Comparison of ENCODE assay signal across 19 cellular contexts in genomic region chr18:23178201-23178600, GRCh38. TPM values are rescaled to one million over a fixed set of nuclear protein-coding genes. Genes with fewer than 3 reads are reported as not detected.
DNase-seq lines count a peak whose midpoint lies in the region; ATAC-seq and TF ChIP-seq lines count a peak whose summit lies in the region.
"Had no signal": no experiment of that assay in that cellular context is flagged by ENCODE, and none has a peak within 500 bp of the region (broad histone marks: within the 10 kb centered on the region; RNA-seq: fewer than 3 reads in every experiment).

No MANE protein-coding gene starts in this region.

- H3K27me3 ChIP-seq in GM23338 (ENCODE audit: insufficient read depth): no peaks in the 10 kb centered on the region
- no peaks in the 10 kb centered on the region for H3K27me3 ChIP-seq in body of pancreas
- no peaks in the 10 kb centered on the region for H3K27me3 ChIP-seq in right lobe of liver

- H3K4me1 Mint-ChIP-seq in GM23338: peaks cover 44% of the 10 kb centered on the region
- no peaks in the 10 kb centered on the region for H3K4me1 Mint-ChIP-seq in stimulated activated memory B cell treated with anti-CD40 and anti-IgM and Interleukin-4, amounts not matched to agents 10 μg/mL and 1 μg/mL and 100 μg/mL, for 72 hours

- H3K9me3 Mint-ChIP-seq in GM23338: no peaks in the 10 kb centered on the region
- H3K9me3 Mint-ChIP-seq in stimulated activated memory B cell treated with anti-CD40 and anti-IgM and Interleukin-4, amounts not matched to agents 10 μg/mL and 1 μg/mL and 100 μg/mL, for 72 hours: no peaks in the 10 kb centered on the region
- H3K9me3 Mint-ChIP-seq: CD8-positive, alpha-beta T cell had no signal

- H3K4me3 ChIP-seq in GM23338 (no peak overlapping the region), body of pancreas (no peak overlapping the region), right lobe of liver (no peak overlapping the region)
- H3K4me3 ChIP-seq: GM23248 had no signal

- no peak for DNase-seq in GM23338 (ENCODE audit: low spot score)
- peak in 2 of 4 donors; percentile 18 to 19 for DNase-seq in body of pancreas
- DNase-seq in right lobe of liver: no peak
- no peak for DNase-seq in NCI-H2171 treated with DMSO at 0.1 percent for 48 hours (lab: John Stamatoyannopoulos, UW)
- DNase-seq: AML-193; C1 segment of cervical spinal cord; Calu3; CD8-positive, alpha-beta T cell; GM23248; HCEC 1CT; Karpas-422; NCI-H1694; NCI-H2081; NCI-H446 treated with DMSO at 0.1 percent for 48 hours; NCI-H526 treated with DMSO at 0.1 percent for 48 hours had no signal

- WGBS in body of pancreas, 2 donors: 16 to 54% methylated on average over 2 to 7 of the region's 7 CpGs
- WGBS in right lobe of liver (ENCODE audit: insufficient coverage, low coverage, low lambda C conversion rate, missing lambda C conversion rate): 82% methylated on average over 4 of the region's 7 CpGs

- H3K79me2 ChIP-seq in GM23338 (replicated peaks; ENCODE audit: insufficient read depth): peaks cover 55% of the 10 kb centered on the region

- no peak overlapping the region for H3K4me3 Mint-ChIP-seq in GM23338
- H3K4me3 Mint-ChIP-seq in stimulated activated memory B cell treated with anti-CD40 and anti-IgM and Interleukin-4, amounts not matched to agents 10 μg/mL and 1 μg/mL and 100 μg/mL, for 72 hours: no peak overlapping the region
- H3K4me3 Mint-ChIP-seq: CD8-positive, alpha-beta T cell had no signal

- H4K20me1 ChIP-seq in GM23338 (replicated peaks; ENCODE audit: insufficient read depth): no peaks in the 10 kb centered on the region

- no peaks in the 10 kb centered on the region for H3K36me3 Mint-ChIP-seq in GM23338 (ENCODE audit: low read depth)
- no peaks in the 10 kb centered on the region for H3K36me3 Mint-ChIP-seq in stimulated activated memory B cell treated with anti-CD40 and anti-IgM and Interleukin-4, amounts not matched to agents 10 μg/mL and 1 μg/mL and 100 μg/mL, for 72 hours
- H3K36me3 Mint-ChIP-seq: CD8-positive, alpha-beta T cell had no signal

- no peak overlapping the region for H3K27ac Mint-ChIP-seq in GM23338
- H3K27ac Mint-ChIP-seq in stimulated activated memory B cell treated with anti-CD40 and anti-IgM and Interleukin-4, amounts not matched to agents 10 μg/mL and 1 μg/mL and 100 μg/mL, for 72 hours: peak overlapping the region; percentile 3
- H3K27ac Mint-ChIP-seq: CD8-positive, alpha-beta T cell had no signal

- H3K27ac ChIP-seq in GM23338 (ENCODE audit: low read depth): no peak overlapping the region
- peak overlapping the region; percentile 26 to 62 (median 54) for H3K27ac ChIP-seq in body of pancreas
- no peak overlapping the region for H3K27ac ChIP-seq in right lobe of liver
- H3K27ac ChIP-seq: GM23248 had no signal

- intact Hi-C loops in body of pancreas (cut with DNase I): no loop called here
- intact Hi-C loops in right lobe of liver (cut with DNase I): no loop called here

- no peaks in the 10 kb centered on the region for H3K9me2 ChIP-seq in GM23338 (ENCODE audit: insufficient read depth)

- no peak overlapping the region for H2AFZ ChIP-seq in GM23338
- H2AFZ ChIP-seq: GM23248 had no signal

- TF ChIP-seq CTCF in GM23338 (conservative IDR thresholded peaks at IDR 0.05; ENCODE audit: low read depth in 2 of 2) (no peak), body of pancreas (IDR thresholded peaks at IDR 0.05) (no peak), right lobe of liver (IDR thresholded peaks at IDR 0.05) (no peak)

- H3K36me3 ChIP-seq in GM23338 (ENCODE audit: insufficient read depth) (no peaks in the 10 kb centered on the region), body of pancreas (replicated peaks in 1 of 2; ENCODE audit: insufficient read depth in 1 of 2, low read depth in 2 of 2) (no peaks in the 10 kb centered on the region), right lobe of liver (no peaks in the 10 kb centered on the region)

- H3K4me2 ChIP-seq in GM23338: no peak overlapping the region

- no peaks in the 10 kb centered on the region for H3K9me3 ChIP-seq in body of pancreas
- no peaks in the 10 kb centered on the region for H3K9me3 ChIP-seq in right lobe of liver

- TF ChIP-seq POLR2A in body of pancreas (IDR thresholded peaks at IDR 0.05): no peak
- TF ChIP-seq POLR2A in right lobe of liver (IDR thresholded peaks at IDR 0.05): no peak

- peaks cover 12% of the 10 kb centered on the region for H3K27me3 Mint-ChIP-seq in GM23338 (ENCODE audit: insufficient read depth, low read depth, poor library complexity)
- peaks cover 15% of the 10 kb centered on the region for H3K27me3 Mint-ChIP-seq in stimulated activated memory B cell treated with anti-CD40 and anti-IgM and Interleukin-4, amounts not matched to agents 10 μg/mL and 1 μg/mL and 100 μg/mL, for 72 hours

- ATAC-seq in GM23338 (peak; percentile 16), body of pancreas (peak; percentile 2), right lobe of liver (peak in 3 of 4 donors; percentile 3 to 14 (median 12)), HG03139 (IDR thresholded peaks at IDR 0.05; ENCODE audit: unreplicated experiment) (no peak), HG02973 (IDR thresholded peaks at IDR 0.05; ENCODE audit: unreplicated experiment) (no peak)
- ATAC-seq in stimulated activated memory B cell treated with anti-CD40 and anti-IgM and Interleukin-4, amounts not matched to agents 10 μg/mL and 1 μg/mL and 100 μg/mL, for 72 hours: no peak
- ATAC-seq: CD8-positive, alpha-beta T cell; Right ventricle myocardium inferior had no signal

- H3K4me1 ChIP-seq in GM23338 (ENCODE audit: insufficient read depth) (peaks cover 10% of the 10 kb centered on the region; the same call in 1 of the 2 replicates), body of pancreas (peaks cover 26% of the 10 kb centered on the region), right lobe of liver (peaks cover 0 to 19% (median 9%) of the 10 kb centered on the region in 4 donors)

- no peaks in the 10 kb centered on the region for H3F3A ChIP-seq in GM23338 (replicated peaks; ENCODE audit: low read depth)

TF ChIP-seq in GM23338, 12 proteins besides CTCF, POLR2A, EP300 and RAD21 (continues in another document):
- TF ChIP-seq JUNB (IDR thresholded peaks at IDR 0.05; ENCODE audit: unreplicated experiment) (no peak), CREB1 (CRISPR knock-in tag; IDR thresholded peaks at IDR 0.05; ENCODE audit: low read depth) (no peak), ZNF462 (CRISPR knock-in tag; IDR thresholded peaks at IDR 0.05) (no peak)

RNA-seq across cellular contexts. Expression of gene CABLES1, which starts 42.9 kb away (rescaled TPM):
- 8.8 and 12.4 TPM in 2 replicates for total RNA-seq in GM23338 (2014; rRNA removed; shearing (Covaris generic))
- polyA plus RNA-seq in GM23338 (2016; fragmentation: Nextera tagmentation; extraction: Ambion mirVana): 2.6 and 3.4 TPM in 2 replicates
- total RNA-seq in body of pancreas (10 to 100 TPM in 1 of 2 donors, 1 to 10 TPM in 1; 4.2 to 11.9 TPM), right lobe of liver (10 to 100 TPM in 5 of 6 experiments, 1 to 10 TPM in 1; 7.4 to 21.5 (median 11.3) TPM)

Comparison
In these comparisons a context has a peak if more than half of its experiments do, and no peak if none do; other contexts are left out.
1. ATAC-seq: peak in GM23338 (single experiment), body of pancreas (single experiment) and right lobe of liver (3 of 4); none in stimulated activated memory B cell treated with anti-CD40 and anti-IgM and Interleukin-4, amounts not matched to agents 10 μg/mL and 1 μg/mL and 100 μg/mL, for 72 hours (single experiment), HG03139 (single experiment) and HG02973 (single experiment).
2. H3K27ac ChIP-seq: peak in body of pancreas (4 of 4); none in GM23338 (single experiment) and right lobe of liver (0 of 3).